1 cellular context compared by ENCODE assay signal in the genomic region with DNA sequence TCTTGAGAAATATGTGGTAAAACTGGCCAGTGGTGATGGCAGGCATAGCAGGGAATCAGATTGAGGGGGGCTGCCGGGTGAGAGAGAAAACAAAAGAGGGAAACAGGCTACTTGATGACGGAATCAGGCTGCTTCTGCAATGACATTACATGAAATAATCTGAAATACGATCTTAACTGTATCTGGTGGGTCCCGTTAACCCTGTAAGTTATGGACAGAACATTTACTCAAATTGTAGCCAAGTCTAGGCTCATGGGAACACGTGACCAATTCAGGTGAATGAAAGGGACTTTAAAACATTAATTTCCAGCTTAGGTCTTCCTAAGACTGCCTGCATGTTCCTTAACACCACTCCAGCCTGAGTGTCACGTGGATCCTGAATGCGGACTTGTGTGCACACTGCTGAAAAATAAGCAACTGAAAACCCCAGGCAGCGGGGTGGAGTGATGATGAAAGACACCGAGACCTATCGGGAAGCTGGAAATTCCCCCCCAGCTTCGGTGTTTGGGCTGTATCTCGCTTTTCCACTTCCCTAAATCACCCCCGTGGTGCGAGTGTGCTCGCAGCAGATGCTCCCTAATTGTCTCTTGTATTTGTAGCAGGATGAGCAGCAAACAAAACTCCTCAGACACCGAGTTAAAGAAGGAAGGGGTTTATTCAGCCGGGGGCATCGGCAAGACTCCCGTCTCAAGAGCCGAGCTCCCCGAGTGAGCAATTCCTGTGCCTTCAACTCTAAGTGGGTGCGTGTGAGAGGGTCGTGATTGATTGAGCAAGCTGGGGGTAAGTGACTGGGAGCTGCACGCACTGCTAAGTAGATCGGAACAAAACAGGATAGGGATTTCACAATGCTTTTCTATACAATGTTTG.
TF ChIP-seq lines count a peak whose summit lies in the region.

No MANE protein-coding gene starts in this region.

TF ChIP-seq in HepG2, 621 proteins besides CTCF, POLR2A, EP300 and RAD21 (continued from another document and continues in another):
- TF ChIP-seq, protein P1, sequence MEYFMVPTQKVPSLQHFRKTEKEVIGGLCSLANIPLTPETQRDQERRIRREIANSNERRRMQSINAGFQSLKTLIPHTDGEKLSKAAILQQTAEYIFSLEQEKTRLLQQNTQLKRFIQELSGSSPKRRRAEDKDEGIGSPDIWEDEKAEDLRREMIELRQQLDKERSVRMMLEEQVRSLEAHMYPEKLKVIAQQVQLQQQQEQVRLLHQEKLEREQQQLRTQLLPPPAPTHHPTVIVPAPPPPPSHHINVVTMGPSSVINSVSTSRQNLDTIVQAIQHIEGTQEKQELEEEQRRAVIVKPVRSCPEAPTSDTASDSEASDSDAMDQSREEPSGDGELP (IDR thresholded peaks at IDR 0.05; ENCODE audit: borderline replicate concordance, low read depth): no peak
- TF ChIP-seq GPN1 (CRISPR knock-in tag; IDR thresholded peaks at IDR 0.05; ENCODE audit: borderline replicate concordance) (no peak), ZNF136 (CRISPR knock-in tag; IDR thresholded peaks at IDR 0.05; ENCODE audit: low read depth) (no peak), ARNTL (CRISPR knock-in tag; IDR thresholded peaks at IDR 0.05) (peak; percentile 83), NONO (IDR thresholded peaks at IDR 0.05) (no peak), NONO (CRISPR knock-in tag; conservative IDR thresholded peaks at IDR 0.05) (no peak), ZNF543 (CRISPR knock-in tag; IDR thresholded peaks at IDR 0.05) (no peak), RFXAP (CRISPR knock-in tag; IDR thresholded peaks at IDR 0.05; ENCODE audit: borderline replicate concordance) (no peak), CBX1 (IDR thresholded peaks at IDR 0.05; ENCODE audit: low read depth) (no peak), MXD4 (CRISPR knock-in tag; IDR thresholded peaks at IDR 0.05) (no peak), ATM (IDR thresholded peaks at IDR 0.05; ENCODE audit: borderline replicate concordance) (no peak), THYN1 (CRISPR knock-in tag; IDR thresholded peaks at IDR 0.05; ENCODE audit: borderline replicate concordance, low read depth) (no peak), ZNF180 (CRISPR knock-in tag; IDR thresholded peaks at IDR 0.05; ENCODE audit: borderline replicate concordance, low read depth) (no peak), SNAI1 (CRISPR knock-in tag; IDR thresholded peaks at IDR 0.05; ENCODE audit: borderline replicate concordance) (no peak), MTA1 (CRISPR knock-in tag; IDR thresholded peaks at IDR 0.05; ENCODE audit: borderline replicate concordance) (no peak), ZBTB20 (CRISPR knock-in tag; IDR thresholded peaks at IDR 0.05; ENCODE audit: borderline replicate concordance, low read depth) (no peak), ZNF121 (CRISPR knock-in tag; IDR thresholded peaks at IDR 0.05) (no peak), GTF2F1 (IDR thresholded peaks at IDR 0.05; ENCODE audit: low read length) (no peak), ARNT2 (CRISPR knock-in tag; IDR thresholded peaks at IDR 0.05; ENCODE audit: low read depth) (no peak), NCOA5 (CRISPR knock-in tag; IDR thresholded peaks at IDR 0.05) (no peak), RXRB (CRISPR knock-in tag; IDR thresholded peaks at IDR 0.05; ENCODE audit: borderline replicate concordance) (no peak), ZNF775 (CRISPR knock-in tag; IDR thresholded peaks at IDR 0.05; ENCODE audit: borderline replicate concordance) (no peak), ZNF589 (CRISPR knock-in tag; conservative IDR thresholded peaks at IDR 0.05) (no peak), SP140L (CRISPR knock-in tag; IDR thresholded peaks at IDR 0.05; ENCODE audit: borderline replicate concordance) (no peak), ZNF552 (CRISPR knock-in tag; IDR thresholded peaks at IDR 0.05; ENCODE audit: borderline replicate concordance) (no peak)
- TF ChIP-seq, protein P2, sequence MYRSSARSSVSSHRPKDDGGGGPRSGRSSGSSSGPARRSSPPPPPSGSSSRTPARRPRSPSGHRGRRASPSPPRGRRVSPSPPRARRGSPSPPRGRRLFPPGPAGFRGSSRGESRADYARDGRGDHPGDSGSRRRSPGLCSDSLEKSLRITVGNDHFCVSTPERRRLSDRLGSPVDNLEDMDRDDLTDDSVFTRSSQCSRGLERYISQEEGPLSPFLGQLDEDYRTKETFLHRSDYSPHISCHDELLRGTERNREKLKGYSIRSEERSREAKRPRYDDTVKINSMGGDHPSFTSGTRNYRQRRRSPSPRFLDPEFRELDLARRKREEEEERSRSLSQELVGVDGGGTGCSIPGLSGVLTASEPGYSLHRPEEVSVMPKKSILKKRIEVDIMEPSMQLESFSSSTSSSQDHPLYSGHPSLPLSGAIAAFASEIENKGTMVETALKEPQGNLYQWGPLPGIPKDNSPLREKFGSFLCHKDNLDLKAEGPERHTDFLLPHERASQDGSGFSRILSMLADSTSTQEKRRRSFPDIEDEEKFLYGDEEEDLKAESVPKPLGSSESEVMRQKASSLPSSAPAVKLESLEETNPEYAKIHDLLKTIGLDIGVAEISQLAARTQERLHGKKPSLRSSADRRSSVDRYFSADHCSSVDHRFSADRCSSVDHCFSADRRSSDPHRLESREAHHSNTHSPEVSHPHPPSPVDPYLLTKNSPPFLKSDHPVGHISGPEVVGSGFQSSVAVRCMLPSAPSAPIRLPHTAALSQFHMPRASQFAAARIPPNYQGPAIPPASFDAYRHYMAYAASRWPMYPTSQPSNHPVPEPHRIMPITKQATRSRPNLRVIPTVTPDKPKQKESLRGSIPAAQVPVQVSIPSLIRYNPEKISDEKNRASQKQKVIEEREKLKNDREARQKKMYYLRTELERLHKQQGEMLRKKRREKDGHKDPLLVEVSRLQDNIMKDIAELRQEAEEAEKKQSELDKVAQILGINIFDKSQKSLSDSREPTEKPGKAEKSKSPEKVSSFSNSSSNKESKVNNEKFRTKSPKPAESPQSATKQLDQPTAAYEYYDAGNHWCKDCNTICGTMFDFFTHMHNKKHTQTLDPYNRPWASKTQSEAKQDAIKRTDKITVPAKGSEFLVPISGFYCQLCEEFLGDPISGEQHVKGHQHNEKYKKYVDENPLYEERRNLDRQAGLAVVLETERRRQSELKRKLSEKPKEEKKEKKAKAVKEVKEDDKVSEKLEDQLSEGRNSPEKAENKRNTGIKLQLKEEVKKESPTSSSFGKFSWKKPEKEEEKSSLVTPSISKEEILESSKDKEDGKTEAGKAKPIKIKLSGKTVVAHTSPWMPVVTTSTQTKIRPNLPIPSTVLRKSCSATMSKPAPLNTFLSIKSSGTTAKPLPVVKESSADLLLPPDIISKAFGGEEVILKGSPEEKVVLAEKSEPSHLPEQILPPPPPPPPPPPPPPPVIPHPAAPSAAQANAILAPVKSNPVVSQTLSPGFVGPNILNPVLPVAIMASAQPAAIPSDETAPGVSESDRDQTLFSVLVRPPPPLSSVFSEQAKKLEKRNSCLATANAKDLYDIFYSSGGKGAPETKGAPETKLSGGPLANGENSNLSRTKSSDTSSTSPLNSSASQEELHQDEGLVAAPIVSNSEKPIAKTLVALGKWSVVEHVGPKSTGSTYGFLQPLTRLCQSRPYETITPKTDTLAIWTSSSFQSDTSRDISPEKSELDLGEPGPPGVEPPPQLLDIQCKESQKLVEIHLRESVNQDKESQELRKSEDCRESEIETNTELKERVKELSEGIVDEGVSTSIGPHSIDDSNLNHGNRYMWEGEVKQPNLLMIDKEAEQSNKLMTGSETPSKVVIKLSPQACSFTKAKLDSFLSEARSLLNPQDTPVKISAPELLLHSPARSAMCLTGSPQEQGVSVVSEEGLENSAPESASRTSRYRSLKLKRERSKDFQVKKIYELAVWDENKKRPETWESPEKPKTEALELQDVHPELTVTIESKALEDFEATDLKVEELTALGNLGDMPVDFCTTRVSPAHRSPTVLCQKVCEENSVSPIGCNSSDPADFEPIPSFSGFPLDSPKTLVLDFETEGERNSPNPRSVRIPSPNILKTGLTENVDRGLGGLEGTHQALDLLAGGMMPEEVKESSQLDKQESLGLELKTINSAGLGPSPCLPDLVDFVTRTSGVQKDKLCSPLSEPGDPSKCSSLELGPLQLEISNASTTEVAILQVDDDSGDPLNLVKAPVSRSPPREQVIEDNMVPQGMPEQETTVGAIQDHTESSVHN (CRISPR knock-in tag; IDR thresholded peaks at IDR 0.05): no peak
- TF ChIP-seq, protein P3, sequence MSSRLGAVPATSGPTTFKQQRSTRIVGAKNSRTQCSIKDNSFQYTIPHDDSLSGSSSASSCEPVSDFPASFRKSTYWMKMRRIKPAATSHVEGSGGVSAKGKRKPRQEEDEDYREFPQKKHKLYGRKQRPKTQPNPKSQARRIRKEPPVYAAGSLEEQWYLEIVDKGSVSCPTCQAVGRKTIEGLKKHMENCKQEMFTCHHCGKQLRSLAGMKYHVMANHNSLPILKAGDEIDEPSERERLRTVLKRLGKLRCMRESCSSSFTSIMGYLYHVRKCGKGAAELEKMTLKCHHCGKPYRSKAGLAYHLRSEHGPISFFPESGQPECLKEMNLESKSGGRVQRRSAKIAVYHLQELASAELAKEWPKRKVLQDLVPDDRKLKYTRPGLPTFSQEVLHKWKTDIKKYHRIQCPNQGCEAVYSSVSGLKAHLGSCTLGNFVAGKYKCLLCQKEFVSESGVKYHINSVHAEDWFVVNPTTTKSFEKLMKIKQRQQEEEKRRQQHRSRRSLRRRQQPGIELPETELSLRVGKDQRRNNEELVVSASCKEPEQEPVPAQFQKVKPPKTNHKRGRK (CRISPR knock-in tag; IDR thresholded peaks at IDR 0.05): no peak
- TF ChIP-seq, protein P4, sequence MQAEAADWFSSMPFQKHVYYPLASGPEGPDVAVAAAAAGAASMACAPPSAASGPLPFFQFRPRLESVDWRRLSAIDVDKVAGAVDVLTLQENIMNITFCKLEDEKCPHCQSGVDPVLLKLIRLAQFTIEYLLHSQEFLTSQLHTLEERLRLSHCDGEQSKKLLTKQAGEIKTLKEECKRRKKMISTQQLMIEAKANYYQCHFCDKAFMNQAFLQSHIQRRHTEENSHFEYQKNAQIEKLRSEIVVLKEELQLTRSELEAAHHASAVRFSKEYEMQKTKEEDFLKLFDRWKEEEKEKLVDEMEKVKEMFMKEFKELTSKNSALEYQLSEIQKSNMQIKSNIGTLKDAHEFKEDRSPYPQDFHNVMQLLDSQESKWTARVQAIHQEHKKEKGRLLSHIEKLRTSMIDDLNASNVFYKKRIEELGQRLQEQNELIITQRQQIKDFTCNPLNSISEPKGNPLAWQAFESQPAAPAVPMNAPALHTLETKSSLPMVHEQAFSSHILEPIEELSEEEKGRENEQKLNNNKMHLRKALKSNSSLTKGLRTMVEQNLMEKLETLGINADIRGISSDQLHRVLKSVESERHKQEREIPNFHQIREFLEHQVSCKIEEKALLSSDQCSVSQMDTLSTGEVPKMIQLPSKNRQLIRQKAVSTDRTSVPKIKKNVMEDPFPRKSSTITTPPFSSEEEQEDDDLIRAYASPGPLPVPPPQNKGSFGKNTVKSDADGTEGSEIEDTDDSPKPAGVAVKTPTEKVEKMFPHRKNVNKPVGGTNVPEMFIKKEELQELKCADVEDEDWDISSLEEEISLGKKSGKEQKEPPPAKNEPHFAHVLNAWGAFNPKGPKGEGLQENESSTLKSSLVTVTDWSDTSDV (CRISPR knock-in tag; IDR thresholded peaks at IDR 0.05): no peak
- TF ChIP-seq, protein P5, sequence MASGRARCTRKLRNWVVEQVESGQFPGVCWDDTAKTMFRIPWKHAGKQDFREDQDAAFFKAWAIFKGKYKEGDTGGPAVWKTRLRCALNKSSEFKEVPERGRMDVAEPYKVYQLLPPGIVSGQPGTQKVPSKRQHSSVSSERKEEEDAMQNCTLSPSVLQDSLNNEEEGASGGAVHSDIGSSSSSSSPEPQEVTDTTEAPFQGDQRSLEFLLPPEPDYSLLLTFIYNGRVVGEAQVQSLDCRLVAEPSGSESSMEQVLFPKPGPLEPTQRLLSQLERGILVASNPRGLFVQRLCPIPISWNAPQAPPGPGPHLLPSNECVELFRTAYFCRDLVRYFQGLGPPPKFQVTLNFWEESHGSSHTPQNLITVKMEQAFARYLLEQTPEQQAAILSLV (CRISPR knock-in tag; IDR thresholded peaks at IDR 0.05; ENCODE audit: borderline replicate concordance): no peak
- TF ChIP-seq, protein P6, sequence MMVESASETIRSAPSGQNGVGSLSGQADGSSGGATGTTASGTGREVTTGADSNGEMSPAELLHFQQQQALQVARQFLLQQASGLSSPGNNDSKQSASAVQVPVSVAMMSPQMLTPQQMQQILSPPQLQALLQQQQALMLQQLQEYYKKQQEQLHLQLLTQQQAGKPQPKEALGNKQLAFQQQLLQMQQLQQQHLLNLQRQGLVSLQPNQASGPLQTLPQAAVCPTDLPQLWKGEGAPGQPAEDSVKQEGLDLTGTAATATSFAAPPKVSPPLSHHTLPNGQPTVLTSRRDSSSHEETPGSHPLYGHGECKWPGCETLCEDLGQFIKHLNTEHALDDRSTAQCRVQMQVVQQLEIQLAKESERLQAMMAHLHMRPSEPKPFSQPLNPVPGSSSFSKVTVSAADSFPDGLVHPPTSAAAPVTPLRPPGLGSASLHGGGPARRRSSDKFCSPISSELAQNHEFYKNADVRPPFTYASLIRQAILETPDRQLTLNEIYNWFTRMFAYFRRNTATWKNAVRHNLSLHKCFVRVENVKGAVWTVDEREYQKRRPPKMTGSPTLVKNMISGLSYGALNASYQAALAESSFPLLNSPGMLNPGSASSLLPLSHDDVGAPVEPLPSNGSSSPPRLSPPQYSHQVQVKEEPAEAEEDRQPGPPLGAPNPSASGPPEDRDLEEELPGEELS (CRISPR knock-in tag; IDR thresholded peaks at IDR 0.05): no peak
- TF ChIP-seq, protein P7, sequence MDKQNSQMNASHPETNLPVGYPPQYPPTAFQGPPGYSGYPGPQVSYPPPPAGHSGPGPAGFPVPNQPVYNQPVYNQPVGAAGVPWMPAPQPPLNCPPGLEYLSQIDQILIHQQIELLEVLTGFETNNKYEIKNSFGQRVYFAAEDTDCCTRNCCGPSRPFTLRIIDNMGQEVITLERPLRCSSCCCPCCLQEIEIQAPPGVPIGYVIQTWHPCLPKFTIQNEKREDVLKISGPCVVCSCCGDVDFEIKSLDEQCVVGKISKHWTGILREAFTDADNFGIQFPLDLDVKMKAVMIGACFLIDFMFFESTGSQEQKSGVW (CRISPR knock-in tag; IDR thresholded peaks at IDR 0.05; ENCODE audit: borderline replicate concordance): no peak
- TF ChIP-seq, protein P8, sequence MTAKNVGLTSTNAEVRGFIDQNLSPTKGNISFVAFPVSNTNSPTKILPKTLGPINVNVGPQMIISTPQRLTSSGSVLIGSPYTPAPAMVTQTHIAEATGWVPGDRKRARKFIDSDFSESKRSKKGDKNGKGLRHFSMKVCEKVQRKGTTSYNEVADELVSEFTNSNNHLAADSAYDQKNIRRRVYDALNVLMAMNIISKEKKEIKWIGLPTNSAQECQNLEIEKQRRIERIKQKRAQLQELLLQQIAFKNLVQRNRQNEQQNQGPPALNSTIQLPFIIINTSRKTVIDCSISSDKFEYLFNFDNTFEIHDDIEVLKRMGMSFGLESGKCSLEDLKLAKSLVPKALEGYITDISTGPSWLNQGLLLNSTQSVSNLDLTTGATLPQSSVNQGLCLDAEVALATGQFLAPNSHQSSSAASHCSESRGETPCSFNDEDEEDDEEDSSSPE (CRISPR knock-in tag; IDR thresholded peaks at IDR 0.05): no peak
- TF ChIP-seq, protein P9, sequence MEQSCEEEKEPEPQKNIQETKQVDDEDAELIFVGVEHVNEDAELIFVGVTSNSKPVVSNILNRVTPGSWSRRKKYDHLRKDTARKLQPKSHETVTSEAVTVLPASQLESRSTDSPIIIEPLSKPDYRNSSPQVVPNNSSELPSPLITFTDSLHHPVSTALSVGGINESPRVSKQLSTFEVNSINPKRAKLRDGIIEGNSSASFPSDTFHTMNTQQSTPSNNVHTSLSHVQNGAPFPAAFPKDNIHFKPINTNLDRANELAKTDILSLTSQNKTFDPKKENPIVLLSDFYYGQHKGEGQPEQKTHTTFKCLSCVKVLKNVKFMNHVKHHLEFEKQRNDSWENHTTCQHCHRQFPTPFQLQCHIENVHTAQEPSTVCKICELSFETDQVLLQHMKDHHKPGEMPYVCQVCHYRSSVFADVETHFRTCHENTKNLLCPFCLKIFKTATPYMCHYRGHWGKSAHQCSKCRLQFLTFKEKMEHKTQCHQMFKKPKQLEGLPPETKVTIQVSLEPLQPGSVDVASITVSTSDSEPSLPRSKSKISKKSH (CRISPR knock-in tag; IDR thresholded peaks at IDR 0.05; ENCODE audit: borderline replicate concordance): no peak
